Comparison of ENCODE assay signal across 15 cellular contexts in the genomic region with DNA sequence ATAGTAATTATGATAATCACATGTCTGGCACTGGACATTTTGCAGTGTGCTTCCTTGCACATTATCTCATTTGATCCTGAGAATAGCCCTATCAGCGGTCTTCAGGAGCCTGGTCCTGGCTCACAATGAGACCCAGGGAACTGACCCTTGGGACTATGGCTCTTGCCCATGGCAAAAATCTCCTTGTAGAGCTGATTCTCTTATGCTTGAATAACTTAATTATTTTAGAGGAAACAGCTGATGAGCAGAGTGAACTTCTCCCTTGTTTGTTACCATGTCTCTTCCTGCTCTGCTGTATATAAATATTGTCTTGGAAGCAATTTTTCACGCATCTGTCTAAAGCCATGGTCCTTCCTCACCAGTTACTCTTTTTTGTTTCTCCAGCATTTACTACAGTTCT.
DNase-seq lines count a peak whose midpoint lies in the region; ATAC-seq and TF ChIP-seq lines count a peak whose summit lies in the region.
"Had no signal": no experiment of that assay in that cellular context is flagged by ENCODE, and none has a peak within 500 bp of the region (broad histone marks: within the 10 kb centered on the region; RNA-seq: fewer than 3 reads in every experiment).

No MANE protein-coding gene starts in this region.

- intact Hi-C loops in gastrocnemius medialis (cut with DNase I; ENCODE audit: low total_unique reads), result loop anchor here (2.0 to 5.0 kb wide), 2 partner anchors 111 to 272 kb away; partner anchors contain the start of gene NR3C1

- no peaks in the 10 kb centered on the region for H3K27me3 Mint-ChIP-seq in chondrocyte (ENCODE audit: low read depth)
- H3K27me3 Mint-ChIP-seq: CD4-positive, alpha-beta T cell had no signal

- no peak overlapping the region for H3K4me3 ChIP-seq in BLaER1 treated with 17β-estradiol and CSF1 and Interleukin-3, amounts not matched to agents 10 nM and 100 nM
- no peak overlapping the region for H3K4me3 ChIP-seq in gastrocnemius medialis
- H3K4me3 ChIP-seq: A549, GM23248 had no signal

- TF ChIP-seq CTCF in gastrocnemius medialis (IDR thresholded peaks at IDR 0.05 in 4 of 5, conservative IDR thresholded peaks at IDR 0.05 in 1 of 5) (no peak), chondrocyte (IDR thresholded peaks at IDR 0.05) (no peak)

- peaks cover 50 to 71% (median 60%) of the 10 kb centered on the region in 10 experiments for H3K4me1 ChIP-seq in BLaER1 treated with 17β-estradiol and CSF1 and Interleukin-3, amounts not matched to agents 10 nM and 100 nM
- peaks cover 93 to 96% of the 10 kb centered on the region in 2 donors for H3K4me1 ChIP-seq in gastrocnemius medialis
- H3K4me1 ChIP-seq: A549 had no signal

- no peaks in the 10 kb centered on the region for H3K27me3 ChIP-seq in BLaER1 treated with 17β-estradiol and CSF1 and Interleukin-3, amounts not matched to agents 10 nM and 100 nM
- H3K27me3 ChIP-seq in gastrocnemius medialis, result no peaks in the 10 kb centered on the region

- no peak for TF ChIP-seq POLR2A in gastrocnemius medialis (IDR thresholded peaks at IDR 0.05)

- H3K4me1 Mint-ChIP-seq in chondrocyte (ENCODE audit: low read depth), result peaks cover 19% of the 10 kb centered on the region

- peak; percentile 48 for DNase-seq in NCI-H69 (lab: John Stamatoyannopoulos, UW)
- DNase-seq in foreskin melanocyte, result peak; percentile 56
- DNase-seq in gastrocnemius medialis, result no peak
- no peak for DNase-seq in stimulated activated CD4-positive, alpha-beta T cell treated with anti-CD3 and anti-CD28 coated beads, Interleukin-2, amount 100 ng/mL, for 48 hours
- DNase-seq in chondrocyte (ENCODE audit: low spot score), result no peak
- DNase-seq in MV-4-11 (lab: John Stamatoyannopoulos, UW), result no peak
- DNase-seq: CD4-positive, alpha-beta T cell; DMS79; EL; GM23248; IMR-90 had no signal

- H3K9me3 Mint-ChIP-seq in chondrocyte (ENCODE audit: low read depth), result no peaks in the 10 kb centered on the region
- H3K9me3 Mint-ChIP-seq: CD4-positive, alpha-beta T cell had no signal

- H3K4me2 ChIP-seq in BLaER1 treated with 17β-estradiol and CSF1 and Interleukin-3, amounts not matched to agents 10 nM and 100 nM, result peak overlapping the region; percentile 46 to 89 (median 66); a peak in 21 of 22 replicates
- H3K4me2 ChIP-seq: A549 had no signal

- peaks cover 2% of the 10 kb centered on the region for H3K36me3 Mint-ChIP-seq in chondrocyte (ENCODE audit: low read depth)

- no peak overlapping the region for H3K27ac Mint-ChIP-seq in chondrocyte (ENCODE audit: unreplicated experiment)
- H3K27ac Mint-ChIP-seq: CD4-positive, alpha-beta T cell had no signal

- no peak overlapping the region for H3K4me3 Mint-ChIP-seq in chondrocyte (ENCODE audit: unreplicated experiment)
- H3K4me3 Mint-ChIP-seq: CD4-positive, alpha-beta T cell had no signal

- ATAC-seq in gastrocnemius medialis, result no peak
- no peak for ATAC-seq in HG03457 (IDR thresholded peaks at IDR 0.05; ENCODE audit: unreplicated experiment)
- ATAC-seq: A549, HCT116 had no signal

- in situ Hi-C loops in gastrocnemius medialis (cut with MboI; ENCODE audit: low sequenced_read_pairs in 4 of 4), result loop anchor here in 3 of 4 donors (10.0 to 25.0 kb wide), 3 partner anchors 94 to 256 kb away; no protein-coding TSS in a partner anchor

- H3K27ac ChIP-seq in BLaER1 treated with 17β-estradiol and CSF1 and Interleukin-3, amounts not matched to agents 10 nM and 100 nM, result peak overlapping the region in 4 of 11 experiments; percentile 57 to 65 (median 62); a peak in 4 of 22 replicates
- H3K27ac ChIP-seq in gastrocnemius medialis, result peak overlapping the region; percentile 90 to 97 (median 95)
- H3K27ac ChIP-seq: A549, GM23248 had no signal

- peaks cover 0 to 71% (median 19%) of the 10 kb centered on the region in 11 experiments; a peak in 15 of 22 replicates for H3K36me3 ChIP-seq in BLaER1 treated with 17β-estradiol and CSF1 and Interleukin-3, amounts not matched to agents 10 nM and 100 nM
- no peaks in the 10 kb centered on the region for H3K36me3 ChIP-seq in gastrocnemius medialis

- no peak overlapping the region for H3K9ac ChIP-seq in BLaER1 treated with 17β-estradiol and CSF1 and Interleukin-3, amounts not matched to agents 10 nM and 100 nM
- H3K9ac ChIP-seq: GM23248 had no signal

- H4K20me1 ChIP-seq in BLaER1 treated with 17β-estradiol and CSF1 and Interleukin-3, amounts not matched to agents 10 nM and 100 nM, result peaks cover 0 to 94% (median 0%) of the 10 kb centered on the region in 11 experiments; a peak in 5 of 22 replicates

- 0 out of 22 replicates have a peak, but pooled peaks cover 0 to 5% (median 0%) of the 10 kb centered on the region in 11 experiments for H3K9me3 ChIP-seq in BLaER1 treated with 17β-estradiol and CSF1 and Interleukin-3, amounts not matched to agents 10 nM and 100 nM (replicated peaks in 1 of 11)
- H3K9me3 ChIP-seq in gastrocnemius medialis, result no peaks in the 10 kb centered on the region
- H3K9me3 ChIP-seq: A549 had no signal

Comparison
In these comparisons a context has a peak if more than half of its experiments do, and no peak if none do; other contexts are left out.
1. DNase-seq: peak in NCI-H69 (single experiment) and foreskin melanocyte (single experiment); none in gastrocnemius medialis (0 of 2), stimulated activated CD4-positive, alpha-beta T cell treated with anti-CD3 and anti-CD28 coated beads, Interleukin-2, amount 100 ng/mL, for 48 hours (0 of 2), chondrocyte (single experiment) and MV-4-11 (single experiment).